In the genomic region with DNA sequence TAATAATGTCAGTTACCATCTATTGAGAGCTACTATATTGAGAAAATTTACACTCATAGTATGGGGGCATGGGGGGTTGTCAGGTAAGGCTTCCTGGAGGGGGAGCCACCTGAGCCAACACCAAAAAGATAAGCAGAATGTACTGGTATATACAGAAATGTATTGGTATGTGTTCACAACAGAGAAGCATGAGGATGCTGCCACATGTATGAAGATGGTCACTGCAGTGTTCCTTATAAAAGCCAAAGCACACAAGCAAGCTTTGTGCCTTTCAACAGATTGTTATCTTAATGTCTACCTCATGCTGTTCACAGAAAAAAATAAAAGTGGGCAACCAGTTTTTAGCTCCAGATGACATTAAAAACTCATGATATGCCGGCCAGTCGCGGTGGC, we compare ENCODE assay signal across 1 cellular context.
TF ChIP-seq lines count a peak whose summit lies in the region.

No MANE protein-coding gene starts in this region.

TF ChIP-seq in SK-N-SH, 30 proteins besides CTCF, POLR2A, EP300 and RAD21 (continued from another document):
- TF ChIP-seq, protein P1, sequence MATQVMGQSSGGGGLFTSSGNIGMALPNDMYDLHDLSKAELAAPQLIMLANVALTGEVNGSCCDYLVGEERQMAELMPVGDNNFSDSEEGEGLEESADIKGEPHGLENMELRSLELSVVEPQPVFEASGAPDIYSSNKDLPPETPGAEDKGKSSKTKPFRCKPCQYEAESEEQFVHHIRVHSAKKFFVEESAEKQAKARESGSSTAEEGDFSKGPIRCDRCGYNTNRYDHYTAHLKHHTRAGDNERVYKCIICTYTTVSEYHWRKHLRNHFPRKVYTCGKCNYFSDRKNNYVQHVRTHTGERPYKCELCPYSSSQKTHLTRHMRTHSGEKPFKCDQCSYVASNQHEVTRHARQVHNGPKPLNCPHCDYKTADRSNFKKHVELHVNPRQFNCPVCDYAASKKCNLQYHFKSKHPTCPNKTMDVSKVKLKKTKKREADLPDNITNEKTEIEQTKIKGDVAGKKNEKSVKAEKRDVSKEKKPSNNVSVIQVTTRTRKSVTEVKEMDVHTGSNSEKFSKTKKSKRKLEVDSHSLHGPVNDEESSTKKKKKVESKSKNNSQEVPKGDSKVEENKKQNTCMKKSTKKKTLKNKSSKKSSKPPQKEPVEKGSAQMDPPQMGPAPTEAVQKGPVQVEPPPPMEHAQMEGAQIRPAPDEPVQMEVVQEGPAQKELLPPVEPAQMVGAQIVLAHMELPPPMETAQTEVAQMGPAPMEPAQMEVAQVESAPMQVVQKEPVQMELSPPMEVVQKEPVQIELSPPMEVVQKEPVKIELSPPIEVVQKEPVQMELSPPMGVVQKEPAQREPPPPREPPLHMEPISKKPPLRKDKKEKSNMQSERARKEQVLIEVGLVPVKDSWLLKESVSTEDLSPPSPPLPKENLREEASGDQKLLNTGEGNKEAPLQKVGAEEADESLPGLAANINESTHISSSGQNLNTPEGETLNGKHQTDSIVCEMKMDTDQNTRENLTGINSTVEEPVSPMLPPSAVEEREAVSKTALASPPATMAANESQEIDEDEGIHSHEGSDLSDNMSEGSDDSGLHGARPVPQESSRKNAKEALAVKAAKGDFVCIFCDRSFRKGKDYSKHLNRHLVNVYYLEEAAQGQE (IDR thresholded peaks at IDR 0.05; ENCODE audit: low read depth, low read length): no peak
- TF ChIP-seq RXRA (IDR thresholded peaks at IDR 0.05; ENCODE audit: borderline replicate concordance, low read depth): no peak
- no peak for TF ChIP-seq CHD2 (IDR thresholded peaks at IDR 0.05; ENCODE audit: low read length, partially characterized antibody)
- TF ChIP-seq, protein P2, sequence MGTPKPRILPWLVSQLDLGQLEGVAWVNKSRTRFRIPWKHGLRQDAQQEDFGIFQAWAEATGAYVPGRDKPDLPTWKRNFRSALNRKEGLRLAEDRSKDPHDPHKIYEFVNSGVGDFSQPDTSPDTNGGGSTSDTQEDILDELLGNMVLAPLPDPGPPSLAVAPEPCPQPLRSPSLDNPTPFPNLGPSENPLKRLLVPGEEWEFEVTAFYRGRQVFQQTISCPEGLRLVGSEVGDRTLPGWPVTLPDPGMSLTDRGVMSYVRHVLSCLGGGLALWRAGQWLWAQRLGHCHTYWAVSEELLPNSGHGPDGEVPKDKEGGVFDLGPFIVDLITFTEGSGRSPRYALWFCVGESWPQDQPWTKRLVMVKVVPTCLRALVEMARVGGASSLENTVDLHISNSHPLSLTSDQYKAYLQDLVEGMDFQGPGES (IDR thresholded peaks at IDR 0.05; ENCODE audit: low read depth, low read length): no peak
- no peak for TF ChIP-seq FOXJ3 (CRISPR knock-in tag; IDR thresholded peaks at IDR 0.05)
